Comparison of ENCODE assay signal across 9 cellular contexts in genomic region chr7:1290262-1291039, GRCh38. TPM values are rescaled to one million over a fixed set of nuclear protein-coding genes. Genes with fewer than 3 reads are reported as not detected.
DNase-seq lines count a peak whose midpoint lies in the region; ATAC-seq and TF ChIP-seq lines count a peak whose summit lies in the region.
"Had no signal": no experiment of that assay in that cellular context is flagged by ENCODE, and none has a peak within 500 bp of the region (broad histone marks: within the 10 kb centered on the region; RNA-seq: fewer than 3 reads in every experiment).

No MANE protein-coding gene starts in this region.

- H3K27me3 Mint-ChIP-seq in CD14-positive monocyte (ENCODE audit: low read depth in 3 of 3) = peaks cover 23 to 44% (median 40%) of the 10 kb centered on the region in 3 donors
- H3K27me3 Mint-ChIP-seq in activated naive CD4-positive, alpha-beta T cell treated with anti-CD3 and anti-CD28 coated beads for 36 hours (ENCODE audit: low read depth) = peaks cover 15% of the 10 kb centered on the region

- DNase-seq in CD14-positive monocyte (ENCODE audit: low spot score) (no peak), LHCN-M2 (ENCODE audit: low read depth) (peak; percentile 64), head of caudate nucleus (peak; percentile 35 to 87 (median 73)), trophoblast cell (no peak), SW 1271 (lab: John Stamatoyannopoulos, UW) (no peak)
- peak; percentile 46 for DNase-seq in activated naive CD4-positive, alpha-beta T cell treated with anti-CD3 and anti-CD28 coated beads for 36 hours

- no peak for ATAC-seq in GM21515 (IDR thresholded peaks at IDR 0.05; ENCODE audit: unreplicated experiment)
- no peak for ATAC-seq in GM21381 (IDR thresholded peaks at IDR 0.05; ENCODE audit: unreplicated experiment)

- intact Hi-C loops in CD14-positive monocyte (cut with micrococcal nuclease) (no loop called here), head of caudate nucleus (cut with DNase I) (no loop called here)
- intact Hi-C loops in activated naive CD4-positive, alpha-beta T cell treated with anti-CD3 and anti-CD28 coated beads for 36 hours (cut with micrococcal nuclease) = no loop called here

- peaks cover 1% of the 10 kb centered on the region for H3K79me2 ChIP-seq in trophoblast cell (ENCODE audit: control insufficient read depth, insufficient read depth, low read length, poor library complexity)

- H4K91ac ChIP-seq in trophoblast cell (ENCODE audit: low read depth, low read length) = peak overlapping the region; percentile 67

- H3K4me3 ChIP-seq in trophoblast cell (ENCODE audit: low read depth, low read length) = peak overlapping the region; percentile 37

- no peak overlapping the region for H3K9ac ChIP-seq in trophoblast cell (ENCODE audit: low read length)

- peaks cover 16% of the 10 kb centered on the region in 2 experiments for H3K4me1 ChIP-seq in trophoblast cell (ENCODE audit: control insufficient read depth in 1 of 2, insufficient read depth in 2 of 2, low read length in 2 of 2)

- H3K27ac Mint-ChIP-seq in CD14-positive monocyte = peak overlapping the region in 1 of 7 donors; percentile 50
- no peak overlapping the region for H3K27ac Mint-ChIP-seq in activated naive CD4-positive, alpha-beta T cell treated with anti-CD3 and anti-CD28 coated beads for 36 hours

- H3K27ac ChIP-seq in trophoblast cell (ENCODE audit: low read depth, low read length) = peak overlapping the region; percentile 61

- H3K36me3 ChIP-seq in trophoblast cell (ENCODE audit: control insufficient read depth in 1 of 2, insufficient read depth in 2 of 2, low read length in 2 of 2) = no peaks in the 10 kb centered on the region

- peak overlapping the region; percentile 61 for H2BK5ac ChIP-seq in trophoblast cell (ENCODE audit: low read depth, low read length, poor library complexity)

- peak overlapping the region; percentile 41 for H2BK12ac ChIP-seq in trophoblast cell (ENCODE audit: low read length)

- H3K4me2 ChIP-seq in trophoblast cell (ENCODE audit: low read length) = peak overlapping the region; percentile 59

- peak overlapping the region; percentile 62 for H4K8ac ChIP-seq in trophoblast cell (ENCODE audit: low read depth, low read length)

- H3K9me3 ChIP-seq in trophoblast cell (ENCODE audit: insufficient read depth, low read depth, low read length) = peaks cover 5% of the 10 kb centered on the region

- H4K12ac ChIP-seq in trophoblast cell (ENCODE audit: low read depth, low read length) = peak overlapping the region; percentile 13

- no peak overlapping the region for H3K4ac ChIP-seq in trophoblast cell (ENCODE audit: low read depth, low read length)

- H3K4me3 Mint-ChIP-seq in CD14-positive monocyte = peak overlapping the region; percentile 53 to 83
- peak overlapping the region; percentile 60 for H3K4me3 Mint-ChIP-seq in activated naive CD4-positive, alpha-beta T cell treated with anti-CD3 and anti-CD28 coated beads for 36 hours

- no peaks in the 10 kb centered on the region for H3K27me3 ChIP-seq in trophoblast cell (ENCODE audit: insufficient read depth, low read length)

- peak overlapping the region; percentile 56 for H3K18ac ChIP-seq in trophoblast cell (ENCODE audit: low read length)

- peak overlapping the region; percentile 35 for H2AFZ ChIP-seq in trophoblast cell (ENCODE audit: insufficient read depth, low read length, poor library complexity)

- WGBS in trophoblast cell (ENCODE audit: extremely low coverage, insufficient coverage, insufficient read length) = no CpG with 5 or more reads among the region's 50 CpGs

- CTCF ChIA-PET in activated naive CD4-positive, alpha-beta T cell treated with anti-CD3 and anti-CD28 coated beads for 36 hours (lab: Charles Lee) = no interaction called here

- H2AK5ac ChIP-seq in trophoblast cell (ENCODE audit: low read length) = no peak overlapping the region

- peaks cover 0 to 6% (median 0%) of the 10 kb centered on the region in 7 donors for H3K9me3 Mint-ChIP-seq in CD14-positive monocyte
- no peaks in the 10 kb centered on the region for H3K9me3 Mint-ChIP-seq in activated naive CD4-positive, alpha-beta T cell treated with anti-CD3 and anti-CD28 coated beads for 36 hours

- H3K14ac ChIP-seq in trophoblast cell (ENCODE audit: low read length) = peak overlapping the region; percentile 35

- peaks cover 6% of the 10 kb centered on the region for H3K4me1 Mint-ChIP-seq in CD14-positive monocyte
- H3K4me1 Mint-ChIP-seq in activated naive CD4-positive, alpha-beta T cell treated with anti-CD3 and anti-CD28 coated beads for 36 hours (ENCODE audit: low read depth) = peaks cover 14% of the 10 kb centered on the region

- H3K79me1 ChIP-seq in trophoblast cell (ENCODE audit: low read length) = peaks cover 10% of the 10 kb centered on the region

- H3K23ac ChIP-seq in trophoblast cell (ENCODE audit: low read length) = no peak overlapping the region

- TF ChIP-seq CTCF in CD14-positive monocyte (IDR thresholded peaks at IDR 0.05) = no peak

- H2BK120ac ChIP-seq in trophoblast cell (ENCODE audit: insufficient read depth, low read length, poor library complexity) = peak overlapping the region; percentile 85

- no peaks in the 10 kb centered on the region for H3K36me3 Mint-ChIP-seq in CD14-positive monocyte
- H3K36me3 Mint-ChIP-seq in activated naive CD4-positive, alpha-beta T cell treated with anti-CD3 and anti-CD28 coated beads for 36 hours (ENCODE audit: low read depth) = no peaks in the 10 kb centered on the region

RNA-seq across cellular contexts. Expression of gene UNCX, which starts 57.8 kb away (rescaled TPM):
- not detected for polyA plus RNA-seq in CD14-positive monocyte
- not detected in 2 replicates for total RNA-seq in LHCN-M2 (2014; rRNA removed)
- not detected for polyA plus RNA-seq in LHCN-M2 (2012)
- total RNA-seq in activated naive CD4-positive, alpha-beta T cell treated with anti-CD3 and anti-CD28 coated beads for 36 hours = not detected
- polyA plus RNA-seq in trophoblast cell (2013) = not detected in 2 replicates
- total RNA-seq: lung microvascular endothelial cell had no signal

Comparison
In these comparisons a context has a peak if more than half of its experiments do, and no peak if none do; other contexts are left out.
1. DNase-seq: peak in LHCN-M2 (single experiment), activated naive CD4-positive, alpha-beta T cell treated with anti-CD3 and anti-CD28 coated beads for 36 hours (single experiment) and head of caudate nucleus (42 of 42); none in CD14-positive monocyte (single experiment), trophoblast cell (0 of 2) and SW 1271 (0 of 2).